Comparison of ENCODE assay signal across 1 cellular context in genomic region chr16:48539485-48540221, GRCh38.
TF ChIP-seq lines count a peak whose summit lies in the region.

No MANE protein-coding gene starts in this region.

TF ChIP-seq in WTC11, 78 proteins besides CTCF, POLR2A, EP300 and RAD21 (continued from another document):
- no peak for TF ChIP-seq AFF4 (CRISPR knock-in tag; IDR thresholded peaks at IDR 0.05; ENCODE audit: borderline replicate concordance)
